Comparison of ENCODE assay signal across 1 cellular context in genomic region chr13:113533441-113533840, GRCh38.
TF ChIP-seq lines count a peak whose summit lies in the region.

No MANE protein-coding gene starts in this region.

TF ChIP-seq in IMR-90, 13 proteins besides CTCF, POLR2A, EP300 and RAD21:
- TF ChIP-seq MXI1 (IDR thresholded peaks at IDR 0.05; ENCODE audit: borderline replicate concordance, low read depth, low read length) (no peak), CHD1 (IDR thresholded peaks at IDR 0.05; ENCODE audit: low read depth, low read length) (no peak), MAFK (IDR thresholded peaks at IDR 0.05; ENCODE audit: low read depth, low read length) (no peak), FOS (IDR thresholded peaks at IDR 0.05; ENCODE audit: low read depth, low read length) (no peak), NFE2L2 (IDR thresholded peaks at IDR 0.05; ENCODE audit: low read depth, low read length) (no peak), CEBPB (IDR thresholded peaks at IDR 0.05; ENCODE audit: low read depth, low read length) (no peak), BHLHE40 (IDR thresholded peaks at IDR 0.05; ENCODE audit: low read depth, low read length) (no peak), RCOR1 (IDR thresholded peaks at IDR 0.05; ENCODE audit: insufficient replicate concordance, low read length) (no peak), ELK1 (IDR thresholded peaks at IDR 0.05; ENCODE audit: borderline replicate concordance, low read depth, low read length) (no peak), SMC3 (IDR thresholded peaks at IDR 0.05; ENCODE audit: low read depth, low read length) (no peak), RFX5 (IDR thresholded peaks at IDR 0.05; ENCODE audit: low read depth, low read length) (no peak)
TF ChIP-seq in IMR-90: peak in this region for 0.
